In the genomic region with DNA sequence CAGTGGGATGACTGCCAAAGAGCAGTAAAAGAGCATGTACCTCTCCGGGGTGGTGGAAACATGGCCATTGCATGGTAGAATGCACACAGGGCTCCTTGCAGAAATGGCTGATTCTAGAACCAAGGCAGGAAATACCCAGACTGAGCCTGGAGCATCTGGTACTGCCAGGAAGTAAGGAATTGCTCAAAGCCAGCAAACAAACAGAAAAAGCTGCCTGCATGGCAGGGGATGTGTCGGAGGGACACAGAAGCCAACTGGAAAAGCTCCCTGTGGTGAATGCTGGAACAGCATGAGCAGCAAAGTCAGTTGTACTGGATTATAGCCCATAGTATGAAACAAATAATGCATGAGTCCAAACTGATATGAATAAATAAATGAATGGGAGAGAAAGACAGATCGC, we compare ENCODE assay signal across 1 cellular context.
TF ChIP-seq lines count a peak whose summit lies in the region.

No MANE protein-coding gene starts in this region.

TF ChIP-seq in HCT116, 20 proteins besides CTCF, POLR2A, EP300 and RAD21 (continued from another document):
- TF ChIP-seq ZBTB33 (IDR thresholded peaks at IDR 0.05; ENCODE audit: extremely low read depth, insufficient replicate concordance, low read length), result no peak
- TF ChIP-seq FOSL1 (IDR thresholded peaks at IDR 0.05; ENCODE audit: low read depth), result no peak
- no peak for TF ChIP-seq ZNF274 (IDR thresholded peaks at IDR 0.05; ENCODE audit: low read depth, low read length)
- TF ChIP-seq MAX (IDR thresholded peaks at IDR 0.05), result no peak
